34 cellular contexts compared by ENCODE assay signal in the genomic region with DNA sequence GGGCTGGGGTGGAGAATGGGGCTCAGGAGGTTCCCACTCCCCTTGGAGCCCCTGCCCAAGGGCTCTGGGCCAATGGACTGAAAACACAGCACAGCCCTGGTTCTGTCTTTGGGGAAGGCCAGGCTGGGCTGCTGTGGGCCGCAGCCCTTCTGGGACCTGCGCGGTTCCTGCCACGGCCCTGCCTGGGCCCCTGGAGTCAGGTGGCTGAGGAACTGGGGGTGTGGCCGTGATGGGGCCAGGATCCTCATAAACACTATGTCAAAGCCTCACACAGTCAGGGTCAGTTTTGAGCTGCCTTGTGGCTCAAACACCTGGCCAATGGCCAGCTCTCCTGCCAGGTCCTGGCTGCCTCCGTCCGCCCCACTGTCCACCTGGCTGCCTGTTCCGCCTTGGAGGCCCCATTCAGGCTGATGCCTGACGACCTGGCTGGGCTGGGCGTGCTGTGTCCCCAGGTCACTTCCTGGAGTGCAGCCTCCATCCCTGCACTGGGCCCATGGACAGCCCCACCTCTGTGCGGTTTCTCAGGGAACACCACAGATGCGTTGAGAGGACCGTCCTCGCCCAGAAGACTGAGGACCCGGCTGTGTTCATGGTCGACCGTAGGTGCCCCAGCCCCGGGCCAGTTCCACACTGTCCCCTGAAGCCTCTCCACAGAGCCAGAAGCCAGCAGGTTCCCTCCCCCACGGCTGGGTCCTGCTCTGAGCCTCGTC. TPM values are rescaled to one million over a fixed set of nuclear protein-coding genes. Genes with fewer than 3 reads are reported as not detected.
A peak's percentile ranks its signal among the peaks of the same experiment; 100 is the strongest.
DNase-seq lines count a peak whose midpoint lies in the region; ATAC-seq, FAIRE-seq and TF ChIP-seq lines count a peak whose summit lies in the region.
"Had no signal": no experiment of that assay in that cellular context is flagged by ENCODE, and none has a peak within 500 bp of the region (broad histone marks: within the 10 kb centered on the region; RNA-seq: fewer than 3 reads in every experiment).

No MANE protein-coding gene starts in this region.

- H3K4me1 ChIP-seq in kidney (ENCODE audit: control insufficient read depth in 1 of 2, insufficient read depth in 1 of 2, low read depth in 1 of 2, low read length in 2 of 2) = no peaks in the 10 kb centered on the region
- H3K4me1 ChIP-seq in suprapubic skin = no peaks in the 10 kb centered on the region
- H3K4me1 ChIP-seq in Karpas-422 (ENCODE audit: low read length) = no peaks in the 10 kb centered on the region
- H3K4me1 ChIP-seq: Caco-2, esophagus muscularis mucosa, foreskin keratinocyte, heart right ventricle had no signal

- DNase-seq in GM13976 (ENCODE audit: low spot score) (peak; percentile 34), kidney (peak; percentile 55), suprapubic skin (ENCODE audit: low spot score in 2 of 2) (peak; percentile 52 to 69), Karpas-422 (no peak)
- DNase-seq in activated T-helper 2 cell treated with anti-CD3 and anti-CD28 coated beads, Interferon-gamma antibody, Interleukin-2, Interleukin-4, amounts not matched to agents 10 μg/mL and 5 μg/mL and 100 μg/mL, durations not matched to agents 14 hours and 24 hours and 36 hours (ENCODE audit: low spot score) = peak; percentile 1
- DNase-seq: activated CD4-positive, alpha-beta T cell treated with anti-CD3 and anti-CD28 coated beads, Interleukin-2, amount 10 ng/mL, durations not matched to agents 7 days and 5 days; activated CD8-positive, alpha-beta memory T cell treated with anti-CD3 and anti-CD28 coated beads, Interleukin-2, amount 10 ng/mL, durations not matched to agents 7 days and 5 days; activated T-cell treated with anti-CD3 and anti-CD28 coated beads, Interleukin-2, amount 50 U/mL, for 72 hours; amygdala; Caco-2; DMS79; endodermal cell; foreskin keratinocyte; heart right ventricle; HFFc6; Kasumi-1; mesenchymal stem cell; NCI-H1694 treated with DMSO at 0.1 percent for 48 hours; NCI-H510A; NK-92 treated with Interleukin-12 subunit alpha and Interleukin-12 subunit beta, amount 100 ng/mL, for 24 hours; occipital lobe; PC-9; SHP77 treated with DMSO at 0.1 percent for 48 hours; stimulated activated CD4-positive, alpha-beta T cell treated with anti-CD3 and anti-CD28 coated beads, Interleukin-2, amount 100 ng/mL, for 48 hours; T-helper 9 cell had no signal

- H3K9me3 ChIP-seq in kidney (ENCODE audit: control insufficient read depth in 1 of 2, low read length in 2 of 2) (no peaks in the 10 kb centered on the region), suprapubic skin (no peaks in the 10 kb centered on the region), Karpas-422 (ENCODE audit: low read length) (no peaks in the 10 kb centered on the region)
- H3K9me3 ChIP-seq: Caco-2, heart right ventricle had no signal

- TF ChIP-seq EP300 in suprapubic skin (IDR thresholded peaks at IDR 0.05) = no peak

- H4K20me1 ChIP-seq in Karpas-422 (ENCODE audit: insufficient read depth, low read depth, low read length) = no peaks in the 10 kb centered on the region

- FAIRE-seq in kidney (lab: Jason Lieb, UNC) = no peak
- FAIRE-seq: HepG2 had no signal

- no peak overlapping the region for H3K9ac ChIP-seq in kidney (ENCODE audit: low read length in 2 of 2)
- no peak overlapping the region for H3K9ac ChIP-seq in Karpas-422 (ENCODE audit: low read length)

- H3K36me3 ChIP-seq in kidney (ENCODE audit: control insufficient read depth in 1 of 2, insufficient read depth in 2 of 2, low read length in 2 of 2) (no peaks in the 10 kb centered on the region), suprapubic skin (no peaks in the 10 kb centered on the region), Karpas-422 (ENCODE audit: insufficient read depth, low read length) (no peaks in the 10 kb centered on the region)
- H3K36me3 ChIP-seq: esophagus muscularis mucosa, heart right ventricle had no signal

- 88% methylated on average over 10 of the region's 20 CpGs for WGBS in suprapubic skin

- H3K27ac Mint-ChIP-seq in activated T-helper 2 cell treated with anti-CD3 and anti-CD28 coated beads, Interferon-gamma antibody, Interleukin-2, Interleukin-4, amounts not matched to agents 10 μg/mL and 5 μg/mL and 100 μg/mL, durations not matched to agents 14 hours and 24 hours and 36 hours = no peak overlapping the region
- H3K27ac Mint-ChIP-seq: activated CD4-positive, alpha-beta T cell treated with anti-CD3 and anti-CD28 coated beads, Interleukin-2, amount 10 ng/mL, durations not matched to agents 7 days and 5 days; activated CD8-positive, alpha-beta memory T cell treated with anti-CD3 and anti-CD28 coated beads, Interleukin-2, amount 10 ng/mL, durations not matched to agents 7 days and 5 days; activated naive CD4-positive, alpha-beta T cell treated with anti-CD3 and anti-CD28 coated beads, Interleukin-2, amount 50 U/mL, for 24 hours; activated T-cell treated with anti-CD3 and anti-CD28 coated beads, Interleukin-2, amount 50 U/mL, for 72 hours; endodermal cell; HFFc6 had no signal

- no peak overlapping the region for H3K4me3 Mint-ChIP-seq in activated T-helper 2 cell treated with anti-CD3 and anti-CD28 coated beads, Interferon-gamma antibody, Interleukin-2, Interleukin-4, amounts not matched to agents 10 μg/mL and 5 μg/mL and 100 μg/mL, durations not matched to agents 14 hours and 24 hours and 36 hours (ENCODE audit: low read depth)
- H3K4me3 Mint-ChIP-seq: activated CD4-positive, alpha-beta T cell treated with anti-CD3 and anti-CD28 coated beads, Interleukin-2, amount 10 ng/mL, durations not matched to agents 7 days and 5 days; activated CD8-positive, alpha-beta memory T cell treated with anti-CD3 and anti-CD28 coated beads, Interleukin-2, amount 10 ng/mL, durations not matched to agents 7 days and 5 days; activated naive CD4-positive, alpha-beta T cell treated with anti-CD3 and anti-CD28 coated beads, Interleukin-2, amount 50 U/mL, for 24 hours; activated T-cell treated with anti-CD3 and anti-CD28 coated beads, Interleukin-2, amount 50 U/mL, for 72 hours; endodermal cell; HFFc6 had no signal

- ATAC-seq in HG02763 (IDR thresholded peaks at IDR 0.05; ENCODE audit: unreplicated experiment) (no peak), HG02970 (IDR thresholded peaks at IDR 0.05; ENCODE audit: low FRiP score, unreplicated experiment) (no peak)
- ATAC-seq: activated CD8-positive, alpha-beta memory T cell treated with anti-CD3 and anti-CD28 coated beads, Interleukin-2, amount 10 ng/mL, durations not matched to agents 7 days and 5 days; activated T-cell treated with anti-CD3 and anti-CD28 coated beads, Interleukin-2, amount 50 U/mL, for 72 hours; foreskin keratinocyte; HepG2; left cardiac atrium had no signal

- in situ Hi-C loops in GM13976 (cut with MboI; ENCODE audit: low sequenced_read_pairs, unreplicated experiment) = no loop called here

- intact Hi-C loops in activated T-helper 2 cell treated with anti-CD3 and anti-CD28 coated beads, Interferon-gamma antibody, Interleukin-2, Interleukin-4, amounts not matched to agents 10 μg/mL and 5 μg/mL and 100 μg/mL, durations not matched to agents 14 hours and 24 hours and 36 hours (cut with micrococcal nuclease) = no loop called here
- intact Hi-C loops in kidney (cut with DNase I) = no loop called here

- no peak overlapping the region for H3K4me2 ChIP-seq in Karpas-422 (ENCODE audit: low read depth, low read length, poor library complexity, severe bottlenecking)
- H3K4me2 ChIP-seq: PC-9 had no signal

- no peaks in the 10 kb centered on the region for H3K79me2 ChIP-seq in Karpas-422 (ENCODE audit: low read length)

- TF ChIP-seq CTCF in GM13976 (IDR thresholded peaks at IDR 0.05; ENCODE audit: borderline replicate concordance, control extremely low read depth, extremely low read depth, insufficient read depth, missing control alignments) (no peak), kidney (IDR thresholded peaks at IDR 0.05; ENCODE audit: borderline replicate concordance, extremely low read depth, insufficient read depth) (no peak), suprapubic skin (IDR thresholded peaks at IDR 0.05) (no peak)

- H3K9me3 Mint-ChIP-seq in activated T-helper 2 cell treated with anti-CD3 and anti-CD28 coated beads, Interferon-gamma antibody, Interleukin-2, Interleukin-4, amounts not matched to agents 10 μg/mL and 5 μg/mL and 100 μg/mL, durations not matched to agents 14 hours and 24 hours and 36 hours = no peaks in the 10 kb centered on the region
- H3K9me3 Mint-ChIP-seq: activated CD4-positive, alpha-beta T cell treated with anti-CD3 and anti-CD28 coated beads, Interleukin-2, amount 10 ng/mL, durations not matched to agents 7 days and 5 days; activated naive CD4-positive, alpha-beta T cell treated with anti-CD3 and anti-CD28 coated beads, Interleukin-2, amount 50 U/mL, for 24 hours; activated T-cell treated with anti-CD3 and anti-CD28 coated beads, Interleukin-2, amount 50 U/mL, for 72 hours; endodermal cell had no signal

- H3K4me1 Mint-ChIP-seq in activated T-helper 2 cell treated with anti-CD3 and anti-CD28 coated beads, Interferon-gamma antibody, Interleukin-2, Interleukin-4, amounts not matched to agents 10 μg/mL and 5 μg/mL and 100 μg/mL, durations not matched to agents 14 hours and 24 hours and 36 hours (ENCODE audit: low read depth) = no peaks in the 10 kb centered on the region
- H3K4me1 Mint-ChIP-seq: activated CD4-positive, alpha-beta T cell treated with anti-CD3 and anti-CD28 coated beads, Interleukin-2, amount 10 ng/mL, durations not matched to agents 7 days and 5 days; activated CD8-positive, alpha-beta memory T cell treated with anti-CD3 and anti-CD28 coated beads, Interleukin-2, amount 10 ng/mL, durations not matched to agents 7 days and 5 days; activated naive CD4-positive, alpha-beta T cell treated with anti-CD3 and anti-CD28 coated beads, Interleukin-2, amount 50 U/mL, for 24 hours; endodermal cell had no signal

- H3K27me3 ChIP-seq in suprapubic skin = peaks cover 33% of the 10 kb centered on the region
- H3K27me3 ChIP-seq in Karpas-422 (ENCODE audit: low read length) = no peaks in the 10 kb centered on the region
- H3K27me3 ChIP-seq: foreskin keratinocyte had no signal

- no peaks in the 10 kb centered on the region for H3K9me2 ChIP-seq in Karpas-422 (replicated peaks; ENCODE audit: insufficient read depth, low read length)

- H3K4me3 ChIP-seq in kidney (ENCODE audit: low read length in 2 of 2) = no peak overlapping the region
- H3K4me3 ChIP-seq in suprapubic skin = no peak overlapping the region
- H3K4me3 ChIP-seq in Karpas-422 (ENCODE audit: low read length) = no peak overlapping the region
- H3K4me3 ChIP-seq: esophagus muscularis mucosa, heart right ventricle, PC-9 had no signal

- H3K27ac ChIP-seq in kidney (ENCODE audit: low read depth in 2 of 2, low read length in 2 of 2) (no peak overlapping the region), suprapubic skin (no peak overlapping the region), Karpas-422 (ENCODE audit: low read length) (no peak overlapping the region)
- H3K27ac ChIP-seq: C4-2B, esophagus muscularis mucosa, foreskin keratinocyte, heart right ventricle, PC-9, VCaP had no signal

- no peaks in the 10 kb centered on the region for H3K36me3 Mint-ChIP-seq in activated T-helper 2 cell treated with anti-CD3 and anti-CD28 coated beads, Interferon-gamma antibody, Interleukin-2, Interleukin-4, amounts not matched to agents 10 μg/mL and 5 μg/mL and 100 μg/mL, durations not matched to agents 14 hours and 24 hours and 36 hours (ENCODE audit: low read depth)
- H3K36me3 Mint-ChIP-seq: activated CD8-positive, alpha-beta memory T cell treated with anti-CD3 and anti-CD28 coated beads, Interleukin-2, amount 10 ng/mL, durations not matched to agents 7 days and 5 days; activated naive CD4-positive, alpha-beta T cell treated with anti-CD3 and anti-CD28 coated beads, Interleukin-2, amount 50 U/mL, for 24 hours had no signal

- H2AFZ ChIP-seq in Karpas-422 (ENCODE audit: low read length) = no peak overlapping the region
- H2AFZ ChIP-seq: PC-9 had no signal

- H3K27me3 Mint-ChIP-seq in activated T-helper 2 cell treated with anti-CD3 and anti-CD28 coated beads, Interferon-gamma antibody, Interleukin-2, Interleukin-4, amounts not matched to agents 10 μg/mL and 5 μg/mL and 100 μg/mL, durations not matched to agents 14 hours and 24 hours and 36 hours (ENCODE audit: low read depth) = no peaks in the 10 kb centered on the region
- H3K27me3 Mint-ChIP-seq: activated CD4-positive, alpha-beta T cell treated with anti-CD3 and anti-CD28 coated beads, Interleukin-2, amount 10 ng/mL, durations not matched to agents 7 days and 5 days; activated CD8-positive, alpha-beta memory T cell treated with anti-CD3 and anti-CD28 coated beads, Interleukin-2, amount 10 ng/mL, durations not matched to agents 7 days and 5 days had no signal

- TF ChIP-seq POLR2A in suprapubic skin (IDR thresholded peaks at IDR 0.05) = no peak

RNA-seq across cellular contexts. Expression of gene PAEP, which starts 27.5 kb away (rescaled TPM):
- not detected in 2 replicates for total RNA-seq in activated T-helper 2 cell treated with anti-CD3 and anti-CD28 coated beads, Interferon-gamma antibody, Interleukin-2, Interleukin-4, amounts not matched to agents 10 μg/mL and 5 μg/mL and 100 μg/mL, durations not matched to agents 14 hours and 24 hours and 36 hours
- not detected for total RNA-seq in kidney
- not detected for polyA plus RNA-seq in kidney (ENCODE audit: insufficient read depth, low read depth, low replicate concordance)
- 1 to 10 TPM in 1 of 4 donors, not detected in 3; 5.6 TPM for total RNA-seq in suprapubic skin
- total RNA-seq in Karpas-422 (2014; rRNA removed; shearing (Covaris generic); ENCODE audit: low replicate concordance) = not detected in 2 replicates
- total RNA-seq: activated CD4-positive, alpha-beta T cell treated with anti-CD3 and anti-CD28 coated beads, Interleukin-2, amount 10 ng/mL, durations not matched to agents 7 days and 5 days; activated CD8-positive, alpha-beta memory T cell treated with anti-CD3 and anti-CD28 coated beads, Interleukin-2, amount 10 ng/mL, durations not matched to agents 7 days and 5 days; activated T-cell treated with anti-CD3 and anti-CD28 coated beads, Interleukin-2, amount 50 U/mL, for 72 hours; Caco-2; endodermal cell; esophagus muscularis mucosa; foreskin keratinocyte; heart right ventricle; HFFc6; left cardiac atrium; occipital lobe; PC-9; ureter had no signal
- polyA plus RNA-seq: foreskin keratinocyte, heart right ventricle had no signal

RNA-seq across cellular contexts. Expression of gene OBP2A, which starts 43.1 kb away (rescaled TPM):
- total RNA-seq in activated T-helper 2 cell treated with anti-CD3 and anti-CD28 coated beads, Interferon-gamma antibody, Interleukin-2, Interleukin-4, amounts not matched to agents 10 μg/mL and 5 μg/mL and 100 μg/mL, durations not matched to agents 14 hours and 24 hours and 36 hours = not detected in 2 replicates
- total RNA-seq in kidney (not detected), suprapubic skin (1 to 10 TPM in 3 of 4 donors, not detected in 1; 1.0 to 3.9 (median 1.7) TPM)
- polyA plus RNA-seq in kidney (ENCODE audit: insufficient read depth, low read depth, low replicate concordance) = not detected
- not detected in 2 replicates for total RNA-seq in Karpas-422 (2014; rRNA removed; shearing (Covaris generic); ENCODE audit: low replicate concordance)
- total RNA-seq: activated CD4-positive, alpha-beta T cell treated with anti-CD3 and anti-CD28 coated beads, Interleukin-2, amount 10 ng/mL, durations not matched to agents 7 days and 5 days; activated CD8-positive, alpha-beta memory T cell treated with anti-CD3 and anti-CD28 coated beads, Interleukin-2, amount 10 ng/mL, durations not matched to agents 7 days and 5 days; activated T-cell treated with anti-CD3 and anti-CD28 coated beads, Interleukin-2, amount 50 U/mL, for 72 hours; Caco-2; endodermal cell; esophagus muscularis mucosa; foreskin keratinocyte; heart right ventricle; HepG2; HFFc6; left cardiac atrium; occipital lobe; PC-9; ureter had no signal
- polyA plus RNA-seq: foreskin keratinocyte, heart right ventricle had no signal

RNA-seq across cellular contexts. Expression of gene GLT6D1, which starts 50.3 kb away (rescaled TPM):
- total RNA-seq in activated T-helper 2 cell treated with anti-CD3 and anti-CD28 coated beads, Interferon-gamma antibody, Interleukin-2, Interleukin-4, amounts not matched to agents 10 μg/mL and 5 μg/mL and 100 μg/mL, durations not matched to agents 14 hours and 24 hours and 36 hours = not detected in 2 replicates
- total RNA-seq in kidney = not detected
- polyA plus RNA-seq in kidney (ENCODE audit: insufficient read depth, low read depth, low replicate concordance) = not detected
- total RNA-seq in suprapubic skin = not detected
- not detected in 2 replicates for total RNA-seq in Karpas-422 (2014; rRNA removed; shearing (Covaris generic); ENCODE audit: low replicate concordance)
- total RNA-seq: activated CD4-positive, alpha-beta T cell treated with anti-CD3 and anti-CD28 coated beads, Interleukin-2, amount 10 ng/mL, durations not matched to agents 7 days and 5 days; activated CD8-positive, alpha-beta memory T cell treated with anti-CD3 and anti-CD28 coated beads, Interleukin-2, amount 10 ng/mL, durations not matched to agents 7 days and 5 days; activated T-cell treated with anti-CD3 and anti-CD28 coated beads, Interleukin-2, amount 50 U/mL, for 72 hours; Caco-2; esophagus muscularis mucosa; foreskin keratinocyte; heart right ventricle; HepG2; HFFc6; left cardiac atrium; occipital lobe; PC-9; ureter had no signal
- polyA plus RNA-seq: foreskin keratinocyte, heart right ventricle, HepG2 had no signal
